Comparison of ENCODE assay signal across 7 cellular contexts in the genomic region with DNA sequence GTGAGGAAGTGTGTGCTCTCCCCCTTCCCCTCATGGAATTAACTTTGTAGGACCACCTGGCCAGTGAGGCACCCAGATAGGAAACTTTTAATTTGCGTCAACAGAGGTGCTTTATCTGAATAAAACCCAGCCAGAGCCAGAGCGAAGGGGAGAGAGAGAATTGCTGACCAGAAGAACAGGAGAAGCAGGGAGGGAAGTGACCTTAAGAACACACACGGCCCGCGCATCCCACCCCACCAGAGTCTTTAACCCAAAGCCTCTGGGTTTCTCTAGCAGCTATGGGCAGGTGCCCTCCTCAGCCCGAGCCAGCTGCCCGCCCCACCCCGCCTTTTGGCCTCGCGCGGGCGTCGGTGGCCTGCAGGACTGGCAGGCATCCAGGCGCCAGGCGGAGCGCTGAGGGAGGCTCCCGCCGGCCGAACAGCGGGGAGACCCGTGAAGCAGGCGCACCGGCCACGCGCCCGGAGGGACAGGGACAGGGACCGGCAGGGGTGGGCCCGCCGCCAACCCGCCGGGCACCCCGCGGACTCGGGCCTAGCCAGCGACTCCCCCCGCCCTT. TPM values are rescaled to one million over a fixed set of nuclear protein-coding genes. Genes with fewer than 3 reads are reported as not detected.
DNase-seq lines count a peak whose midpoint lies in the region; ATAC-seq, FAIRE-seq and TF ChIP-seq lines count a peak whose summit lies in the region.

No MANE protein-coding gene starts in this region.

- FAIRE-seq in pancreas (lab: Jason Lieb, UNC), result no peak

- 0% methylated on average over 18 to 36 of the region's 36 CpGs for WGBS in pancreas, 2 donors

- no peaks in the 10 kb centered on the region for H3K36me3 ChIP-seq in pancreas

- H3K27ac ChIP-seq in HL-60 (replicated peaks), result peak overlapping the region; percentile 97
- H3K27ac ChIP-seq in angular gyrus (ENCODE audit: low read depth, low read length), result peak overlapping the region; percentile 95
- H3K27ac ChIP-seq in pancreas, result peak overlapping the region; percentile 97 to 100 (median 99)

- no peaks in the 10 kb centered on the region for H3K27me3 ChIP-seq in HL-60 (ENCODE audit: insufficient read depth, poor library complexity, severe bottlenecking)
- no peaks in the 10 kb centered on the region for H3K27me3 ChIP-seq in pancreas

- TF ChIP-seq CTCF in HL-60 (IDR thresholded peaks at IDR 0.05; ENCODE audit: insufficient read depth, low read length), result no peak
- TF ChIP-seq CTCF in pancreas (IDR thresholded peaks at IDR 0.05), result no peak

- no peaks in the 10 kb centered on the region for H3K9me3 ChIP-seq in pancreas

- peak; percentile 46 for DNase-seq in ELF-1 (ENCODE audit: low read depth, low spot score)
- peak in 1 of 2 experiments; percentile 25 for DNase-seq in HL-60 (ENCODE audit: low read depth in 1 of 2, low spot score in 1 of 2)
- DNase-seq in left cardiac atrium, result peak; percentile 86
- DNase-seq in pancreas, result peak; percentile 82 to 95 (median 90)

- H3K4me1 ChIP-seq in pancreas, result peaks cover 0 to 15% (median 3%) of the 10 kb centered on the region in 3 donors

- ATAC-seq in GM21367 (IDR thresholded peaks at IDR 0.05; ENCODE audit: unreplicated experiment), result peak; percentile 29
- ATAC-seq in left cardiac atrium, result peak; percentile 79 to 83
- ATAC-seq in pancreas, result peak; percentile 74 to 87 (median 86)

- H3K4me3 ChIP-seq in HL-60 (replicated peaks; ENCODE audit: insufficient read depth, low read length), result peak overlapping the region; percentile 42
- peak overlapping the region; percentile 57 to 81 (median 72) for H3K4me3 ChIP-seq in pancreas

- intact Hi-C loops in left cardiac atrium (cut with DNase I) (loop anchor here in 1 of 2 donors (5.0 kb wide), 1 partner anchor 70 kb away; the partner anchor contains the start of gene ERAP2), pancreas (cut with DNase I) (no loop called here)

TF ChIP-seq in PFSK-1, 5 proteins besides CTCF, POLR2A, EP300 and RAD21:
- TF ChIP-seq POLR2AphosphoS5 (IDR thresholded peaks at IDR 0.05; ENCODE audit: low read depth, low read length), result no peak
- TF ChIP-seq FOXP2 (optimal IDR thresholded peaks at IDR 0.05; ENCODE audit: borderline replicate concordance, extremely low read depth, extremely low read length, insufficient read depth), result peak; percentile 71

RNA-seq across cellular contexts. Expression of gene ERAP1, which starts 0.6 kb away (rescaled TPM):
- polyA plus RNA-seq in PFSK-1 (2012; ENCODE audit: insufficient read length, low read depth), result 30.1 TPM
- 10 to 100 TPM; 38.4 to 38.8 TPM for total RNA-seq in left cardiac atrium
- total RNA-seq in pancreas, result 10 to 100 TPM; 17.1 to 48.1 (median 23.4) TPM
- 1 to 10 TPM; 3.5 to 8.1 TPM for polyA plus RNA-seq in pancreas

Comparison
In these comparisons a context has a peak if more than half of its experiments do, and no peak if none do; other contexts are left out.
1. ATAC-seq: peak in every context shown above with its lines; median percentile 86 in pancreas; 81 in left cardiac atrium; 29 in GM21367.